In the genomic region with DNA sequence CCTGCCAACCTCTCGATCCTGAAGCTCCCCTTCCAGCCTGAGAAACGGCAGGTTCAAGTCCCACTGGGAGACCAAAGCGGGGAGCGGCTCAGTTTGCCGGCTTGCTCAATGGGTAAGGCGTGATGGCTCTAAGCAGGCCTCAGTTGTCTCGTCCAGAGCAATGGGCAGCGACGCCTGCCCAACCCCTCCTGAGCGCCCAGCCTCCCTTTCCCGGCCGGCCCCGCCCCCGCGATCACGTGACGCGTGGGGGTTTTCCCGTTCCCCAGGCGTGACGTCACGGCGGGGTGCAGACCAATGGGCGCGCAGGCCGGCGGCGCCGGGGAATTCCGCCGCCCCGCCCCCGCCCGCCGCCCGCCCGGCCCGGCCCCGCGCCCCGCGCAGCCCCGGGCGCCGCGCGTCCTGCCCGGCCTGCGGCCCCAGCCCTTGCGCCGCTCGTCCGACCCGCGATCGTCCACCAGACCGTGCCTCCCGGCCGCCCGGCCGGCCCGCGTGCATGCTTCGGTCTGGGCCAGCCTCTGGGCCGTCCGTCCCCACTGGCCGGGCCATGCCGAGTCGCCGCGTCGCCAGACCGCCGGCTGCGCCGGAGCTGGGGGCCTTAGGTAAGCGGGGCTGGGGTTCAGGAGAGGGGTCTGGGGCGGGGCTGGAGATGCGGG, we compare ENCODE assay signal across 1 cellular context.
TF ChIP-seq lines count a peak whose summit lies in the region.

Gene RELB (plus strand): TSS at position 378 of the 653 bp plus-strand sequence. CDS start 116 bp downstream, at position 494.

TF ChIP-seq in HepG2, 621 proteins besides CTCF, POLR2A, EP300 and RAD21 (continued from another document and continues in another):
- TF ChIP-seq, protein P1, sequence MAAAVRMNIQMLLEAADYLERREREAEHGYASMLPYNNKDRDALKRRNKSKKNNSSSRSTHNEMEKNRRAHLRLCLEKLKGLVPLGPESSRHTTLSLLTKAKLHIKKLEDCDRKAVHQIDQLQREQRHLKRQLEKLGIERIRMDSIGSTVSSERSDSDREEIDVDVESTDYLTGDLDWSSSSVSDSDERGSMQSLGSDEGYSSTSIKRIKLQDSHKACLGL (CRISPR knock-in tag; IDR thresholded peaks at IDR 0.05) = 0 out of 2 replicates have a peak, but pooled peaks have one; percentile 2
- peak; percentile 82 for TF ChIP-seq MAZ (IDR thresholded peaks at IDR 0.05; ENCODE audit: borderline replicate concordance, low read depth, low read length)
- no peak; the same call in 1 of the 2 replicates for TF ChIP-seq MAZ (CRISPR knock-in tag; IDR thresholded peaks at IDR 0.05; ENCODE audit: low read depth)
- TF ChIP-seq RFX5 (IDR thresholded peaks at IDR 0.05; ENCODE audit: low read depth, low read length) = peak; percentile 49; the same call in 1 of the 2 replicates
- 0 out of 2 replicates have a peak, but pooled peaks have one; percentile 13 for TF ChIP-seq ZNF331 (CRISPR knock-in tag; IDR thresholded peaks at IDR 0.05)
- TF ChIP-seq MXI1 (IDR thresholded peaks at IDR 0.05; ENCODE audit: borderline replicate concordance, low read depth, low read length) = 0 out of 3 replicates have a peak, but pooled peaks have one; percentile 18
- TF ChIP-seq RELA (CRISPR knock-in tag; IDR thresholded peaks at IDR 0.05) = peak; percentile 98
- TF ChIP-seq RCOR2 (CRISPR knock-in tag; IDR thresholded peaks at IDR 0.05) = peak; percentile 76; the same call in 1 of the 2 replicates
- TF ChIP-seq PHF20 (CRISPR knock-in tag; IDR thresholded peaks at IDR 0.05) = no peak
- TF ChIP-seq ZMYM3 (CRISPR knock-in tag; IDR thresholded peaks at IDR 0.05) = peak; percentile 98
- TF ChIP-seq, protein P2, sequence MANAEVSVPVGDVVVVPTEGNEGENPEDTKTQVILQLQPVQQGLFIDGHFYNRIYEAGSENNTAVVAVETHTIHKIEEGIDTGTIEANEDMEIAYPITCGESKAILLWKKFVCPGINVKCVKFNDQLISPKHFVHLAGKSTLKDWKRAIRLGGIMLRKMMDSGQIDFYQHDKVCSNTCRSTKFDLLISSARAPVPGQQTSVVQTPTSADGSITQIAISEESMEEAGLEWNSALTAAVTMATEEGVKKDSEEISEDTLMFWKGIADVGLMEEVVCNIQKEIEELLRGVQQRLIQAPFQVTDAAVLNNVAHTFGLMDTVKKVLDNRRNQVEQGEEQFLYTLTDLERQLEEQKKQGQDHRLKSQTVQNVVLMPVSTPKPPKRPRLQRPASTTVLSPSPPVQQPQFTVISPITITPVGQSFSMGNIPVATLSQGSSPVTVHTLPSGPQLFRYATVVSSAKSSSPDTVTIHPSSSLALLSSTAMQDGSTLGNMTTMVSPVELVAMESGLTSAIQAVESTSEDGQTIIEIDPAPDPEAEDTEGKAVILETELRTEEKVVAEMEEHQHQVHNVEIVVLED (CRISPR knock-in tag; IDR thresholded peaks at IDR 0.05; ENCODE audit: borderline replicate concordance) = 0 out of 2 replicates have a peak, but pooled peaks have one; percentile 8
- peak; percentile 64 for TF ChIP-seq HDAC1 (CRISPR knock-in tag; IDR thresholded peaks at IDR 0.05)
- TF ChIP-seq HMGXB4 (CRISPR knock-in tag; IDR thresholded peaks at IDR 0.05; ENCODE audit: borderline replicate concordance in 1 of 2, low read depth in 1 of 2) = peak in 1 of 2 experiments; percentile 32; a peak in 1 of 4 replicates
- TF ChIP-seq KAT8 (CRISPR knock-in tag; IDR thresholded peaks at IDR 0.05) = 0 out of 2 replicates have a peak, but pooled peaks have one; percentile 18
- TF ChIP-seq PAWR (CRISPR knock-in tag; IDR thresholded peaks at IDR 0.05; ENCODE audit: borderline replicate concordance) = no peak
- TF ChIP-seq SATB2 (CRISPR knock-in tag; IDR thresholded peaks at IDR 0.05) = no peak
- TF ChIP-seq BHLHE40 (IDR thresholded peaks at IDR 0.05; ENCODE audit: low read length) = peak; percentile 89
- peak; percentile 33; the same call in 1 of the 2 replicates for TF ChIP-seq ZMAT3 (CRISPR knock-in tag; conservative IDR thresholded peaks at IDR 0.05)
- TF ChIP-seq ZNF281 (CRISPR knock-in tag; IDR thresholded peaks at IDR 0.05; ENCODE audit: borderline replicate concordance) = peak; percentile 70; the same call in 1 of the 2 replicates
- TF ChIP-seq CEBPB (IDR thresholded peaks at IDR 0.05; ENCODE audit: borderline replicate concordance, low read depth, low read length) = no peak
- peak; percentile 11 for TF ChIP-seq TBL1XR1 (IDR thresholded peaks at IDR 0.05; ENCODE audit: borderline replicate concordance, low read length, partially characterized antibody)
- TF ChIP-seq ESRRA (CRISPR knock-in tag; IDR thresholded peaks at IDR 0.05; ENCODE audit: low read depth) = no peak
- TF ChIP-seq ZNF629 (CRISPR knock-in tag; conservative IDR thresholded peaks at IDR 0.05) = peak; percentile 100
- TF ChIP-seq ZNF737 (CRISPR knock-in tag; IDR thresholded peaks at IDR 0.05; ENCODE audit: borderline replicate concordance) = no peak
- peak; percentile 50 for TF ChIP-seq SP2 (CRISPR knock-in tag; IDR thresholded peaks at IDR 0.05)
- TF ChIP-seq ELF1 (CRISPR knock-in tag; IDR thresholded peaks at IDR 0.05) = 0 out of 2 replicates have a peak, but pooled peaks have one; percentile 17
- TF ChIP-seq ZNF280B (CRISPR knock-in tag; IDR thresholded peaks at IDR 0.05; ENCODE audit: borderline replicate concordance) = 0 out of 2 replicates have a peak, but pooled peaks have one; percentile 38
- peak; percentile 100 for TF ChIP-seq ZNF205 (CRISPR knock-in tag; IDR thresholded peaks at IDR 0.05)
- no peak for TF ChIP-seq SP1 (IDR thresholded peaks at IDR 0.05)
- peak; percentile 92 for TF ChIP-seq SP1 (CRISPR knock-in tag; IDR thresholded peaks at IDR 0.05)
- TF ChIP-seq KDM1A (CRISPR knock-in tag; IDR thresholded peaks at IDR 0.05) = peak; percentile 58; the same call in 1 of the 2 replicates
- peak; percentile 66; the same call in 1 of the 2 replicates for TF ChIP-seq GTF2F1 (IDR thresholded peaks at IDR 0.05; ENCODE audit: low read length)
- TF ChIP-seq ZNF841 (CRISPR knock-in tag; IDR thresholded peaks at IDR 0.05; ENCODE audit: borderline replicate concordance) = no peak
- TF ChIP-seq ATF1 (CRISPR knock-in tag; IDR thresholded peaks at IDR 0.05) = peak; percentile 61; the same call in 1 of the 2 replicates
- peak; percentile 69 for TF ChIP-seq NFYB (CRISPR knock-in tag; IDR thresholded peaks at IDR 0.05)
- peak; percentile 34 for TF ChIP-seq XRCC5 (optimal IDR thresholded peaks at IDR 0.05; ENCODE audit: low read length)
- TF ChIP-seq ADNP (CRISPR knock-in tag; IDR thresholded peaks at IDR 0.05) = peak; percentile 93
- TF ChIP-seq CBFB (CRISPR knock-in tag; IDR thresholded peaks at IDR 0.05) = 0 out of 2 replicates have a peak, but pooled peaks have one; percentile 43
- TF ChIP-seq, protein P3, sequence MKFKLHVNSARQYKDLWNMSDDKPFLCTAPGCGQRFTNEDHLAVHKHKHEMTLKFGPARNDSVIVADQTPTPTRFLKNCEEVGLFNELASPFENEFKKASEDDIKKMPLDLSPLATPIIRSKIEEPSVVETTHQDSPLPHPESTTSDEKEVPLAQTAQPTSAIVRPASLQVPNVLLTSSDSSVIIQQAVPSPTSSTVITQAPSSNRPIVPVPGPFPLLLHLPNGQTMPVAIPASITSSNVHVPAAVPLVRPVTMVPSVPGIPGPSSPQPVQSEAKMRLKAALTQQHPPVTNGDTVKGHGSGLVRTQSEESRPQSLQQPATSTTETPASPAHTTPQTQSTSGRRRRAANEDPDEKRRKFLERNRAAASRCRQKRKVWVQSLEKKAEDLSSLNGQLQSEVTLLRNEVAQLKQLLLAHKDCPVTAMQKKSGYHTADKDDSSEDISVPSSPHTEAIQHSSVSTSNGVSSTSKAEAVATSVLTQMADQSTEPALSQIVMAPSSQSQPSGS (CRISPR knock-in tag; IDR thresholded peaks at IDR 0.05) = 0 out of 2 replicates have a peak, but pooled peaks have one; percentile 55
- TF ChIP-seq MED1 (CRISPR knock-in tag; IDR thresholded peaks at IDR 0.05) = peak; percentile 26; the same call in 1 of the 2 replicates
- no peak for TF ChIP-seq RNF219 (CRISPR knock-in tag; IDR thresholded peaks at IDR 0.05)
- peak; percentile 27; the same call in 1 of the 2 replicates for TF ChIP-seq SALL1 (CRISPR knock-in tag; IDR thresholded peaks at IDR 0.05)
- peak; percentile 77 for TF ChIP-seq ARID4A (CRISPR knock-in tag; IDR thresholded peaks at IDR 0.05; ENCODE audit: borderline replicate concordance)
- peak; percentile 40; the same call in 1 of the 2 replicates for TF ChIP-seq ZNF350 (CRISPR knock-in tag; IDR thresholded peaks at IDR 0.05; ENCODE audit: borderline replicate concordance, low read depth)
- peak; percentile 100 for TF ChIP-seq HIVEP1 (CRISPR knock-in tag; IDR thresholded peaks at IDR 0.05)
- peak; percentile 43 for TF ChIP-seq SP4 (CRISPR knock-in tag; IDR thresholded peaks at IDR 0.05)
